Comparison of ENCODE assay signal across 8 cellular contexts in the genomic region with DNA sequence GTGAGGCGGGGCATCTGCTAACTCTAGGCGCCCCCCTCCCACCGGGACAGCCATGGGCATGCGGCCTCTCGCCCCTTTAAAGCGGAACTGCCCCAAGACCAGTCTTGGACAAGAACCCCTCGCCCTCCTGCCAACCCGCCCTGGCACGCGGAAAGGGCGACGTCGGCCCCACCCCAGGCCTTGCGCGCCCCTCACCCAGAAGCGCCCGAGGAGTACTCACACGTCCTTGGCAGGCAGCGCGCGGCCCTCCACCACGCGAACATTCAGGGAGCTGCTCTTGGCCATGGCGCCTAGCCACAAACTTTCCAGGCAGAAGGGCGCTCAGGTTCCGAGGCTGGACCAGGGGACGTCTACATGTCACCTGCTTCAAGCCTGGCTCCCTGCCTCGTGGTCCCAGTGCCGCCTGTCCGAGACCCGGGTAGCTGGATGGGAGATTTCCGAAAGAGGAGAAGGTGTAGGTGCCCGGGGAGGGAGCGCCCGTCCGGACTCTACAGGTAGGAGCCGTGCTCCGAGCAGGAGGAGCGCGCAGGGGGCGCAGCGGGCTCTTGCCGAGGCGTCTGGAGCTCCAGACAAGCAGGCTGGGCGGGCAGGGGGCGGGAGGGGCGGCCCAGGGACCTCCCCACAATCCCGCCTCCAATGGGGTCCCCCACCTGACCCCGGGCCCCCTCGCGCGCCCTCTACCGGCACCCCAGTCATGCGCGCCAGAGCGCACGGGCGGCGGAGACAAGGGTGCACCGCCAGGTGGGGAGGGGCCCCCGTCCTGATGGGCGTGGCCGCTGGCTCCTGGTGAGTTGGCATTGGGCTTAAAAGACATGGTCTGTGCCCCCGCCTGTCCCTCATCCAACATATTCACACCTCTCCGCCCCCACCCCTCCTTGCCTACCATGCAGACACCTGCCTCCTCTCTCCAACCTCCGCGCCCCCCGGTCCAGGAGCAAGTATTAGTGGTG. TPM values are rescaled to one million over a fixed set of nuclear protein-coding genes. Genes with fewer than 3 reads are reported as not detected.
DNase-seq lines count a peak whose midpoint lies in the region; ATAC-seq and TF ChIP-seq lines count a peak whose summit lies in the region.

TSS of gene RASAL1 (minus strand) at position 584 of the 950 bp plus-strand sequence. CDS start at position 285, 299 bp downstream.

- no peak for ATAC-seq in left ventricle myocardium superior
- no peak for ATAC-seq in GM19452 (IDR thresholded peaks at IDR 0.05; ENCODE audit: unreplicated experiment)

- WGBS in ovary, 3 donors: 2 to 4% (median 3%) methylated on average over 54 to 68 of the region's 68 CpGs

- no peak for TF ChIP-seq EP300 in ovary (IDR thresholded peaks at IDR 0.05)

- DNase-seq in cardiac muscle cell (ENCODE audit: low read depth in 1 of 2, low spot score in 1 of 2): peak in 1 of 2 donors; percentile 40
- no peak for DNase-seq in left ventricle myocardium superior
- peak; percentile 65 for DNase-seq in NCI-H748 treated with DMSO at 0.1 percent for 48 hours (lab: John Stamatoyannopoulos, UW)
- DNase-seq in activated T-cell treated with anti-CD3 and anti-CD28 coated beads, Interleukin-2, amount 50 U/mL, for 24 hours: peak; percentile 87
- DNase-seq in glomerular visceral epithelial cell (ENCODE audit: extremely low spot score): peak; percentile 55
- peak; percentile 80 for DNase-seq in stimulated activated CD4-positive, alpha-beta T cell treated with anti-CD3 and anti-CD28 coated beads, Interleukin-12 subunit alpha, Interleukin-12 subunit beta, amount 100 ng/mL, for 4 hours
- no peak for DNase-seq in ovary

- H3K27me3 ChIP-seq in cardiac muscle cell (peaks cover 22% of the 10 kb centered on the region), ovary (no peaks in the 10 kb centered on the region)

- H3K36me3 Mint-ChIP-seq in activated T-cell treated with anti-CD3 and anti-CD28 coated beads, Interleukin-2, amount 50 U/mL, for 24 hours (ENCODE audit: low read depth): no peaks in the 10 kb centered on the region

- H3K4me3 Mint-ChIP-seq in activated T-cell treated with anti-CD3 and anti-CD28 coated beads, Interleukin-2, amount 50 U/mL, for 24 hours: peak within 1 kb of the TSS; percentile 76

- H3K4me1 Mint-ChIP-seq in activated T-cell treated with anti-CD3 and anti-CD28 coated beads, Interleukin-2, amount 50 U/mL, for 24 hours (ENCODE audit: low read depth): peaks cover 19% of the 10 kb centered on the region

- H3K4me1 ChIP-seq in cardiac muscle cell (ENCODE audit: low read depth) (no peaks in the 10 kb centered on the region), ovary (ENCODE audit: insufficient read depth) (no peaks in the 10 kb centered on the region)

- H3K36me3 ChIP-seq in cardiac muscle cell (no peaks in the 10 kb centered on the region), ovary (no peaks in the 10 kb centered on the region)

- H3K9me3 ChIP-seq in cardiac muscle cell (ENCODE audit: low read depth): no peaks in the 10 kb centered on the region
- no peaks in the 10 kb centered on the region for H3K9me3 ChIP-seq in ovary

- H3K27ac ChIP-seq in cardiac muscle cell: no peak within 1 kb of the TSS
- no peak within 1 kb of the TSS for H3K27ac ChIP-seq in ovary

- peaks cover 8% of the 10 kb centered on the region for H3K27me3 Mint-ChIP-seq in activated T-cell treated with anti-CD3 and anti-CD28 coated beads, Interleukin-2, amount 50 U/mL, for 24 hours

- TF ChIP-seq POLR2A in ovary (IDR thresholded peaks at IDR 0.05): no peak

- peak within 1 kb of the TSS; percentile 83 for H3K27ac Mint-ChIP-seq in activated T-cell treated with anti-CD3 and anti-CD28 coated beads, Interleukin-2, amount 50 U/mL, for 24 hours

- intact Hi-C loops in left ventricle myocardium superior (cut with micrococcal nuclease) (no loop called here), ovary (cut with DNase I) (no loop called here)

- peak within 1 kb of the TSS; percentile 15 for H3K4me3 ChIP-seq in cardiac muscle cell
- H3K4me3 ChIP-seq in ovary: no peak within 1 kb of the TSS

- H3K9me3 Mint-ChIP-seq in activated T-cell treated with anti-CD3 and anti-CD28 coated beads, Interleukin-2, amount 50 U/mL, for 24 hours: no peaks in the 10 kb centered on the region

- peak; percentile 21 for TF ChIP-seq CTCF in cardiac muscle cell (IDR thresholded peaks at IDR 0.05; ENCODE audit: low read depth, low read length)
- no peak for TF ChIP-seq CTCF in ovary (IDR thresholded peaks at IDR 0.05)

RNA-seq across cellular contexts. Expression of gene RASAL1, which starts in this region (rescaled TPM):
- 0.32 and 0.33 TPM in 2 replicates for total RNA-seq in cardiac muscle cell
- polyA plus RNA-seq in cardiac muscle cell: 0.24 TPM in 1 of 2 replicates, not detected in the other
- total RNA-seq in left ventricle myocardium superior: not detected
- 1 to 10 TPM in 4 of 7 donors, under 1 TPM in 1, not detected in 2; 0.36 to 5.1 (median 1.3) TPM for total RNA-seq in ovary
- under 1 TPM; 0.05 to 0.42 TPM for polyA plus RNA-seq in ovary

Comparison
In these comparisons a context has a peak if more than half of its experiments do, and no peak if none do; other contexts are left out.
1. DNase-seq: peak in NCI-H748 treated with DMSO at 0.1 percent for 48 hours (single experiment), activated T-cell treated with anti-CD3 and anti-CD28 coated beads, Interleukin-2, amount 50 U/mL, for 24 hours (single experiment), glomerular visceral epithelial cell (single experiment) and stimulated activated CD4-positive, alpha-beta T cell treated with anti-CD3 and anti-CD28 coated beads, Interleukin-12 subunit alpha, Interleukin-12 subunit beta, amount 100 ng/mL, for 4 hours (single experiment); none in left ventricle myocardium superior (single experiment) and ovary (0 of 5).